1 cellular context compared by ENCODE assay signal in genomic region chr6:15248451-15249370, GRCh38.
TF ChIP-seq lines count a peak whose summit lies in the region.

No MANE protein-coding gene starts in this region.

TF ChIP-seq in K562, 482 proteins besides CTCF, POLR2A, EP300 and RAD21 (continued from another document and continues in another):
- TF ChIP-seq ZNF318 (IDR thresholded peaks at IDR 0.05; ENCODE audit: borderline replicate concordance in 1 of 2, low read depth in 1 of 2): no peak
- peak; percentile 81 for TF ChIP-seq NCOR1 (IDR thresholded peaks at IDR 0.05)
- TF ChIP-seq SMARCA4 (IDR thresholded peaks at IDR 0.05): peak; percentile 31; the same call in 1 of the 2 replicates
- TF ChIP-seq E2F6 (IDR thresholded peaks at IDR 0.05; ENCODE audit: borderline replicate concordance in 1 of 2, extremely low read depth in 1 of 2, insufficient read depth in 1 of 2, insufficient read length in 1 of 2, low read depth in 1 of 2, low read length in 1 of 2, poor library complexity in 1 of 2, severe bottlenecking in 1 of 2): peak in 1 of 2 experiments; percentile 44
- peak; percentile 41; the same call in 1 of the 2 replicates for TF ChIP-seq ATF3 (IDR thresholded peaks at IDR 0.05)
- no peak for TF ChIP-seq ATF3 (CRISPR knock-in tag; conservative IDR thresholded peaks at IDR 0.05)
- peak; percentile 94 for TF ChIP-seq MTA3 (IDR thresholded peaks at IDR 0.05; ENCODE audit: borderline replicate concordance)
- TF ChIP-seq TCF7 (IDR thresholded peaks at IDR 0.05; ENCODE audit: borderline replicate concordance): no peak
- TF ChIP-seq ELF1 (tag; IDR thresholded peaks at IDR 0.05): no peak; the same call in none of the 2 replicates
- no peak for TF ChIP-seq CBX1 (IDR thresholded peaks at IDR 0.05; ENCODE audit: low read depth)
- no peak for TF ChIP-seq TAF7 (tag; IDR thresholded peaks at IDR 0.05)
- TF ChIP-seq HMGN3 (IDR thresholded peaks at IDR 0.05; ENCODE audit: borderline replicate concordance, extremely low read depth, insufficient read length, low read depth, low read length): peak; percentile 33
- peak in 1 of 2 experiments; percentile 94; a peak in 3 of 4 replicates for TF ChIP-seq TBL1XR1 (IDR thresholded peaks at IDR 0.05; ENCODE audit: low read length in 2 of 2)
- peak; percentile 75 for TF ChIP-seq GMEB1 (CRISPR knock-in tag; IDR thresholded peaks at IDR 0.05)
- peak in 1 of 2 experiments; percentile 73; a peak in 1 of 4 replicates for TF ChIP-seq KDM4B (IDR thresholded peaks at IDR 0.05; ENCODE audit: borderline replicate concordance in 2 of 2, low read depth in 1 of 2)
- TF ChIP-seq UBTF (IDR thresholded peaks at IDR 0.05; ENCODE audit: borderline replicate concordance in 1 of 2, low read depth in 2 of 2, low read length in 2 of 2): peak in 1 of 2 experiments; percentile 69; a peak in 2 of 4 replicates
- no peak for TF ChIP-seq ZNF830 (CRISPR knock-in tag; IDR thresholded peaks at IDR 0.05)
- peak; percentile 94 for TF ChIP-seq ZBTB12 (CRISPR knock-in tag; IDR thresholded peaks at IDR 0.05)
- TF ChIP-seq BCLAF1 (IDR thresholded peaks at IDR 0.05; ENCODE audit: borderline replicate concordance in 1 of 2, control insufficient read depth in 1 of 2, low read depth in 2 of 2, low read length in 1 of 2): peak in 1 of 2 experiments; percentile 18; a peak in 1 of 4 replicates
- peak; percentile 87; the same call in 1 of the 2 replicates for TF ChIP-seq RREB1 (CRISPR knock-in tag; IDR thresholded peaks at IDR 0.05)
- TF ChIP-seq MBD2 (IDR thresholded peaks at IDR 0.05; ENCODE audit: borderline replicate concordance, low read depth): peak; percentile 28; the same call in 1 of the 2 replicates
- peak; percentile 75 for TF ChIP-seq SP1 (CRISPR knock-in tag; IDR thresholded peaks at IDR 0.05)
- TF ChIP-seq GTF2F1 (IDR thresholded peaks at IDR 0.05; ENCODE audit: low read depth, low read length): 0 out of 2 replicates have a peak, but pooled peaks have one; percentile 33
- TF ChIP-seq NR2C2 (CRISPR knock-in tag; IDR thresholded peaks at IDR 0.05): peak; percentile 56; the same call in 1 of the 2 replicates
- TF ChIP-seq NR2C2 (tag; IDR thresholded peaks at IDR 0.05): peak; percentile 28; the same call in 1 of the 2 replicates
- TF ChIP-seq CAMTA2 (CRISPR knock-in tag; conservative IDR thresholded peaks at IDR 0.05): no peak
- peak in 1 of 2 experiments; percentile 82; a peak in 1 of 4 replicates for TF ChIP-seq CSDE1 (IDR thresholded peaks at IDR 0.05)
- TF ChIP-seq GABPA (tag; conservative IDR thresholded peaks at IDR 0.05; ENCODE audit: low read depth): peak; percentile 78
- 0 out of 2 replicates have a peak, but pooled peaks have one; percentile 13 for TF ChIP-seq HIVEP1 (CRISPR knock-in tag; IDR thresholded peaks at IDR 0.05)
